8 cellular contexts compared by ENCODE assay signal in genomic region chr17:80263253-80264047, GRCh38. TPM values are rescaled to one million over a fixed set of nuclear protein-coding genes. Genes with fewer than 3 reads are reported as not detected.
DNase-seq lines count a peak whose midpoint lies in the region; ATAC-seq and TF ChIP-seq lines count a peak whose summit lies in the region.

No MANE protein-coding gene starts in this region.

- H3K27ac ChIP-seq in OCI-LY1 (ENCODE audit: low read depth, low read length, poor library complexity, severe bottlenecking) (no peak overlapping the region), aorta (ENCODE audit: low read depth in 1 of 2, low read length in 2 of 2) (no peak overlapping the region)

- no peak overlapping the region for H2AFZ ChIP-seq in OCI-LY1 (ENCODE audit: low read length)

- peak overlapping the region; percentile 46 for H3K4me3 ChIP-seq in OCI-LY1 (ENCODE audit: low read depth, low read length, poor library complexity, severe bottlenecking)
- H3K4me3 ChIP-seq in aorta (ENCODE audit: low read length in 2 of 2) = no peak overlapping the region

- peak; percentile 65 for DNase-seq in SIG-M5 treated with dmso at 0.1 percent for 504 hours (lab: John Stamatoyannopoulos, UW; ENCODE audit: unreplicated experiment)
- DNase-seq in SIG-M5 (lab: John Stamatoyannopoulos, UW) = no peak
- DNase-seq in activated T-helper 1 cell treated with anti-CD3 and anti-CD28 coated beads, Interleukin-2, amount 50 U/mL, for 16 hours (ENCODE audit: low read depth in 1 of 2, low spot score in 1 of 2) = peak; percentile 56 to 77
- peak; percentile 60 for DNase-seq in glomerular endothelial cell (ENCODE audit: extremely low read depth, low read depth, low spot score)
- peak; percentile 93 for DNase-seq in renal cortical epithelial cell (ENCODE audit: low read depth)
- peak; percentile 86 to 90 for DNase-seq in aorta

- peak; percentile 38 for ATAC-seq in HG03097 (IDR thresholded peaks at IDR 0.05; ENCODE audit: low FRiP score, unreplicated experiment)
- ATAC-seq in aorta (ENCODE audit: low FRiP score) = peak; percentile 79

- H3K9ac ChIP-seq in OCI-LY1 (ENCODE audit: low read length) = no peak overlapping the region; the same call in 1 of the 2 replicates

- peaks cover 46% of the 10 kb centered on the region for H3K4me1 ChIP-seq in OCI-LY1 (ENCODE audit: insufficient read depth, low read length, severe bottlenecking)
- H3K4me1 ChIP-seq in aorta (ENCODE audit: control insufficient read depth in 1 of 2, insufficient read depth in 2 of 2, low read length in 2 of 2) = no peaks in the 10 kb centered on the region

- H3K9me3 ChIP-seq in OCI-LY1 (ENCODE audit: low read length) (no peaks in the 10 kb centered on the region), aorta (ENCODE audit: control insufficient read depth, low read length) (no peaks in the 10 kb centered on the region)

- intact Hi-C loops in aorta (cut with DNase I) = no loop called here

- H3K36me3 ChIP-seq in OCI-LY1 (ENCODE audit: insufficient read depth, low read length) (no peaks in the 10 kb centered on the region), aorta (ENCODE audit: control insufficient read depth in 1 of 2, insufficient read depth in 2 of 2, low read length in 1 of 2) (no peaks in the 10 kb centered on the region)

- no peaks in the 10 kb centered on the region for H3K79me2 ChIP-seq in OCI-LY1 (ENCODE audit: insufficient read depth, low read length)

- no peaks in the 10 kb centered on the region for H4K20me1 ChIP-seq in OCI-LY1 (ENCODE audit: insufficient read depth, low read length)

- 63 to 68% methylated on average over 16 of the region's 16 CpGs for WGBS in aorta, 2 donors

- peak; percentile 12; the same call in 1 of the 2 replicates for TF ChIP-seq CTCF in OCI-LY1 (IDR thresholded peaks at IDR 0.05; ENCODE audit: low read length)

- peak overlapping the region; percentile 66 for H3K4me2 ChIP-seq in OCI-LY1 (ENCODE audit: low read length)

- H3K27me3 ChIP-seq in OCI-LY1 (ENCODE audit: insufficient read depth, low read length) (no peaks in the 10 kb centered on the region), aorta (ENCODE audit: control insufficient read depth in 1 of 2, insufficient read depth in 2 of 2, low read length in 1 of 2) (no peaks in the 10 kb centered on the region)

- H3K9me2 ChIP-seq in OCI-LY1 (ENCODE audit: low read depth, low read length) = no peaks in the 10 kb centered on the region

- 0 out of 2 replicates have a peak, but pooled peaks cover 5% of the 10 kb centered on the region for H3F3A ChIP-seq in OCI-LY1 (ENCODE audit: insufficient read depth, low read length)

RNA-seq across cellular contexts. Expression of gene RNF213, which starts 2.8 kb away (rescaled TPM):
- total RNA-seq in glomerular endothelial cell = 124 and 209 TPM in 2 replicates
- 182 and 763 TPM in 2 replicates for total RNA-seq in renal cortical epithelial cell
- total RNA-seq in aorta = 100 to 1,000 TPM; 160 to 231 TPM
- 10 to 100 TPM; 18.7 to 49.3 TPM for polyA plus RNA-seq in aorta

RNA-seq across cellular contexts. Expression of gene SLC26A11, which starts 43.2 kb away (rescaled TPM):
- total RNA-seq in glomerular endothelial cell = 18.8 and 26.6 TPM in 2 replicates
- 4.0 and 26.0 TPM in 2 replicates for total RNA-seq in renal cortical epithelial cell
- total RNA-seq in aorta = 10 to 100 TPM; 14.3 to 34.0 TPM
- 10 to 100 TPM in 1 of 2 donors, 1 to 10 TPM in 1; 7.3 to 20.7 TPM for polyA plus RNA-seq in aorta

RNA-seq across cellular contexts. Expression of gene SGSH, which starts 43.3 kb away (rescaled TPM):
- 43.2 and 79.5 TPM in 2 replicates for total RNA-seq in glomerular endothelial cell
- total RNA-seq in renal cortical epithelial cell = 4.0 and 30.1 TPM in 2 replicates
- 10 to 100 TPM; 36.0 to 61.3 TPM for total RNA-seq in aorta
- polyA plus RNA-seq in aorta = 10 to 100 TPM; 11.1 to 49.4 TPM
